ENCODE assay signal across 18 cellular contexts in genomic region chr11:65100674-65101350, GRCh38. TPM values are rescaled to one million over a fixed set of nuclear protein-coding genes. Genes with fewer than 3 reads are reported as not detected.
DNase-seq lines count a peak whose midpoint lies in the region; ATAC-seq and TF ChIP-seq lines count a peak whose summit lies in the region.
"Had no signal": no experiment of that assay in that cellular context is flagged by ENCODE, and none has a peak within 500 bp of the region (broad histone marks: within the 10 kb centered on the region; RNA-seq: fewer than 3 reads in every experiment).

No MANE protein-coding gene starts in this region.

- no peaks in the 10 kb centered on the region for H3K9me3 ChIP-seq in smooth muscle cell (replicated peaks; ENCODE audit: low read depth)
- no peaks in the 10 kb centered on the region for H3K9me3 ChIP-seq in GM23248 (ENCODE audit: low read depth)

- H3K4me1 Mint-ChIP-seq in activated naive CD4-positive, alpha-beta T cell treated with anti-CD3 and anti-CD28 coated beads, Interleukin-2, amount 10 ng/mL, durations not matched to agents 7 days and 5 days = peaks cover 28% of the 10 kb centered on the region

- H3K4me2 ChIP-seq in smooth muscle cell = no peak overlapping the region
- no peak overlapping the region for H3K4me2 ChIP-seq in GM23248 (ENCODE audit: unreplicated experiment)

- H2AFZ ChIP-seq in smooth muscle cell (ENCODE audit: low read depth) = no peak overlapping the region
- no peak overlapping the region for H2AFZ ChIP-seq in GM23248

- ATAC-seq in activated naive CD4-positive, alpha-beta T cell treated with anti-CD3 and anti-CD28 coated beads, Interleukin-2, amount 50 U/mL, for 72 hours = no peak

- H3K79me2 ChIP-seq in smooth muscle cell (ENCODE audit: low read depth) = peaks cover 32% of the 10 kb centered on the region
- peaks cover 81% of the 10 kb centered on the region for H3K79me2 ChIP-seq in GM23248 (ENCODE audit: insufficient read depth)

- H3K27ac ChIP-seq in cingulate gyrus (ENCODE audit: low read depth, low read length) = peak overlapping the region; percentile 20
- H3K27ac ChIP-seq in smooth muscle cell (ENCODE audit: low read depth) = peak overlapping the region; percentile 35
- H3K27ac ChIP-seq in GM23248 = no peak overlapping the region

- no peaks in the 10 kb centered on the region for H3K27me3 Mint-ChIP-seq in activated naive CD4-positive, alpha-beta T cell treated with anti-CD3 and anti-CD28 coated beads, Interleukin-2, amount 10 ng/mL, durations not matched to agents 7 days and 5 days
- H3K27me3 Mint-ChIP-seq: activated T-cell treated with anti-CD3 and anti-CD28 coated beads, Interleukin-2, amount 50 U/mL, for 24 hours; dendritic cell treated with granulocyte-macrophage colony-stimulating factor and Interleukin-4, amounts not matched to agents 40 ng/mL and 50 ng/mL, for 4 days had no signal

- DNase-seq in activated naive CD4-positive, alpha-beta T cell treated with anti-CD3 and anti-CD28 coated beads, Interleukin-2, amount 10 ng/mL, durations not matched to agents 7 days and 5 days = no peak
- no peak for DNase-seq in activated naive CD4-positive, alpha-beta T cell treated with anti-CD3 and anti-CD28 coated beads, Interleukin-2, amount 50 U/mL, for 72 hours (ENCODE audit: low spot score in 2 of 2)
- peak; percentile 71 for DNase-seq in NCI-H2029 treated with DMSO at 0.1 percent for 48 hours (lab: John Stamatoyannopoulos, UW)
- DNase-seq in smooth muscle cell (lab: John Stamatoyannopoulos, UW; ENCODE audit: unreplicated experiment) = no peak
- DNase-seq in DMS114 treated with DMSO at 0.1 percent for 48 hours (lab: John Stamatoyannopoulos, UW; ENCODE audit: unreplicated experiment) = no peak
- DNase-seq in GM23248 = no peak
- DNase-seq in kidney glomerular epithelial cell (lab: John Stamatoyannopoulos, UW) = no peak
- DNase-seq: activated CD4-positive, alpha-beta T cell treated with anti-CD3 and anti-CD28 coated beads for 4 hours; activated T-cell treated with anti-CD3 and anti-CD28 coated beads, Interleukin-2, amount 50 U/mL, for 24 hours; KG1; mesenchymal stem cell; NCI-H187 treated with DMSO at 0.1 percent for 48 hours; NCI-H774; SHP77; stimulated activated naive CD4-positive, alpha-beta T cell treated with Interleukin-2 at 50 U/mL for 16 hours had no signal

- H3K9ac ChIP-seq in smooth muscle cell (ENCODE audit: low read depth) (no peak overlapping the region), GM23248 (no peak overlapping the region)

- TF ChIP-seq CTCF in smooth muscle cell (IDR thresholded peaks at IDR 0.05; ENCODE audit: borderline replicate concordance, insufficient read depth, poor library complexity, severe bottlenecking) = no peak

- H3K36me3 ChIP-seq in smooth muscle cell (ENCODE audit: low read depth) (no peaks in the 10 kb centered on the region), GM23248 (ENCODE audit: low read depth) (0 out of 2 replicates have a peak, but pooled peaks cover 4% of the 10 kb centered on the region)

- 97% methylated on average over 6 of the region's 6 CpGs for WGBS in smooth muscle cell (ENCODE audit: low lambda C conversion rate)
- 92% methylated on average over 6 of the region's 6 CpGs for WGBS in GM23248 (ENCODE audit: low coverage in 1 of 2, low lambda C conversion rate in 2 of 2, missing lambda C conversion rate in 2 of 2), 2 experiments

- CTCF ChIA-PET in activated naive CD4-positive, alpha-beta T cell treated with anti-CD3 and anti-CD28 coated beads, Interleukin-2, amount 10 ng/mL, durations not matched to agents 7 days and 5 days (lab: Charles Lee) = interaction anchor here (1.2 to 5.0 kb wide), 2 partner anchors 9 to 10 kb away, joined by 8 to 60 read pairs; partner anchors contain the start of gene TM7SF2

- no peak overlapping the region for H3K4me3 ChIP-seq in smooth muscle cell
- H3K4me3 ChIP-seq in GM23248 = no peak overlapping the region

- no peaks in the 10 kb centered on the region for H3K9me3 Mint-ChIP-seq in activated naive CD4-positive, alpha-beta T cell treated with anti-CD3 and anti-CD28 coated beads, Interleukin-2, amount 10 ng/mL, durations not matched to agents 7 days and 5 days
- H3K9me3 Mint-ChIP-seq in activated naive CD4-positive, alpha-beta T cell treated with anti-CD3 and anti-CD28 coated beads, Interleukin-2, amount 50 U/mL, for 72 hours = no peaks in the 10 kb centered on the region
- H3K9me3 Mint-ChIP-seq: activated T-cell treated with anti-CD3 and anti-CD28 coated beads, Interleukin-2, amount 50 U/mL, for 24 hours; dendritic cell treated with granulocyte-macrophage colony-stimulating factor and Interleukin-4, amounts not matched to agents 40 ng/mL and 50 ng/mL, for 4 days; T-helper 2 cell treated with Interferon-gamma antibody and Interleukin-4, amounts not matched to agents 5 μg/mL and 100 μg/mL, for 36 hours had no signal

- H4K20me1 ChIP-seq in smooth muscle cell (ENCODE audit: low read depth) = peaks cover 9% of the 10 kb centered on the region
- no peaks in the 10 kb centered on the region for H4K20me1 ChIP-seq in GM23248 (ENCODE audit: insufficient read depth)

- H3K27me3 ChIP-seq in smooth muscle cell (ENCODE audit: low read depth) (no peaks in the 10 kb centered on the region), GM23248 (replicated peaks; ENCODE audit: insufficient read depth) (no peaks in the 10 kb centered on the region)

- H3K4me3 Mint-ChIP-seq in activated naive CD4-positive, alpha-beta T cell treated with anti-CD3 and anti-CD28 coated beads, Interleukin-2, amount 10 ng/mL, durations not matched to agents 7 days and 5 days = no peak overlapping the region
- H3K4me3 Mint-ChIP-seq: activated T-cell treated with anti-CD3 and anti-CD28 coated beads, Interleukin-2, amount 50 U/mL, for 24 hours; dendritic cell treated with granulocyte-macrophage colony-stimulating factor and Interleukin-4, amounts not matched to agents 40 ng/mL and 50 ng/mL, for 4 days; T-helper 2 cell treated with Interferon-gamma antibody and Interleukin-4, amounts not matched to agents 5 μg/mL and 100 μg/mL, for 36 hours had no signal

- H3K27ac Mint-ChIP-seq in activated naive CD4-positive, alpha-beta T cell treated with anti-CD3 and anti-CD28 coated beads, Interleukin-2, amount 10 ng/mL, durations not matched to agents 7 days and 5 days = peak overlapping the region; percentile 28
- H3K27ac Mint-ChIP-seq in activated naive CD4-positive, alpha-beta T cell treated with anti-CD3 and anti-CD28 coated beads, Interleukin-2, amount 50 U/mL, for 72 hours = peak overlapping the region in 1 of 2 donors; percentile 7
- H3K27ac Mint-ChIP-seq: activated T-cell treated with anti-CD3 and anti-CD28 coated beads, Interleukin-2, amount 50 U/mL, for 24 hours; dendritic cell treated with granulocyte-macrophage colony-stimulating factor and Interleukin-4, amounts not matched to agents 40 ng/mL and 50 ng/mL, for 4 days; T-helper 2 cell treated with Interferon-gamma antibody and Interleukin-4, amounts not matched to agents 5 μg/mL and 100 μg/mL, for 36 hours had no signal

- no peaks in the 10 kb centered on the region for H3K9me2 ChIP-seq in GM23248 (ENCODE audit: insufficient read depth)

- peaks cover 5% of the 10 kb centered on the region for H3K4me1 ChIP-seq in smooth muscle cell (ENCODE audit: low read depth)
- H3K4me1 ChIP-seq in GM23248 (ENCODE audit: insufficient read depth) = peaks cover 7% of the 10 kb centered on the region; the same call in 1 of the 2 replicates

- H3K36me3 Mint-ChIP-seq in activated naive CD4-positive, alpha-beta T cell treated with anti-CD3 and anti-CD28 coated beads, Interleukin-2, amount 10 ng/mL, durations not matched to agents 7 days and 5 days = peaks cover 19% of the 10 kb centered on the region
- H3K36me3 Mint-ChIP-seq in activated naive CD4-positive, alpha-beta T cell treated with anti-CD3 and anti-CD28 coated beads, Interleukin-2, amount 50 U/mL, for 72 hours = no peaks in the 10 kb centered on the region

- H3F3A ChIP-seq in smooth muscle cell (ENCODE audit: low read depth) = no peaks in the 10 kb centered on the region
- H3F3A ChIP-seq in GM23248 (ENCODE audit: insufficient read depth) = no peaks in the 10 kb centered on the region

- in situ Hi-C loops in GM23248 (cut with MboI) = no loop called here

RNA-seq across cellular contexts. Expression of gene VPS51, which starts 4.8 kb away (rescaled TPM):
- total RNA-seq in activated naive CD4-positive, alpha-beta T cell treated with anti-CD3 and anti-CD28 coated beads, Interleukin-2, amount 50 U/mL, for 72 hours = 100 to 1,000 TPM in 1 of 2 donors, 10 to 100 TPM in 1; 60.4 to 101 TPM
- 104 and 154 TPM in 2 replicates for total RNA-seq in smooth muscle cell
- polyA plus RNA-seq in smooth muscle cell (55.2 and 65.0 TPM in 2 replicates), GM23248 (2016; fragmentation: Nextera tagmentation; extraction: Ambion mirVana) (30.7 and 37.1 TPM in 2 replicates)
- 285 and 339 TPM in 2 replicates for total RNA-seq in GM23248 (2014; rRNA removed; shearing (Covaris generic))

RNA-seq across cellular contexts. Expression of gene TM7SF2, which starts 10.9 kb away (rescaled TPM):
- 10 to 100 TPM; 20.5 to 24.3 TPM for total RNA-seq in activated naive CD4-positive, alpha-beta T cell treated with anti-CD3 and anti-CD28 coated beads, Interleukin-2, amount 50 U/mL, for 72 hours
- total RNA-seq in smooth muscle cell = 16.8 and 26.9 TPM in 2 replicates
- 17.4 and 43.1 TPM in 2 replicates for polyA plus RNA-seq in smooth muscle cell
- total RNA-seq in GM23248 (2014; rRNA removed; shearing (Covaris generic)) = 0.65 and 0.89 TPM in 2 replicates
- 2.5 and 2.6 TPM in 2 replicates for polyA plus RNA-seq in GM23248 (2016; fragmentation: Nextera tagmentation; extraction: Ambion mirVana)

RNA-seq across cellular contexts. Expression of gene ZNHIT2, which starts 16.7 kb away (rescaled TPM):
- 1 to 10 TPM; 5.6 to 10.0 TPM for total RNA-seq in activated naive CD4-positive, alpha-beta T cell treated with anti-CD3 and anti-CD28 coated beads, Interleukin-2, amount 50 U/mL, for 72 hours
- 9.1 and 13.8 TPM in 2 replicates for total RNA-seq in smooth muscle cell
- polyA plus RNA-seq in smooth muscle cell (14.5 and 19.5 TPM in 2 replicates), GM23248 (2016; fragmentation: Nextera tagmentation; extraction: Ambion mirVana) (15.5 and 15.6 TPM in 2 replicates)
- 12.3 and 13.2 TPM in 2 replicates for total RNA-seq in GM23248 (2014; rRNA removed; shearing (Covaris generic))

RNA-seq across cellular contexts. Expression of gene ZFPL1, which starts 16.8 kb away (rescaled TPM):
- total RNA-seq in activated naive CD4-positive, alpha-beta T cell treated with anti-CD3 and anti-CD28 coated beads, Interleukin-2, amount 50 U/mL, for 72 hours = 10 to 100 TPM; 29.9 to 41.3 TPM
- total RNA-seq in smooth muscle cell = 49.1 and 91.0 TPM in 2 replicates
- polyA plus RNA-seq in smooth muscle cell = 81.0 and 87.1 TPM in 2 replicates
- total RNA-seq in GM23248 (2014; rRNA removed; shearing (Covaris generic)) = 55.2 and 66.8 TPM in 2 replicates
- polyA plus RNA-seq in GM23248 (2016; fragmentation: Nextera tagmentation; extraction: Ambion mirVana) = 62.8 and 64.9 TPM in 2 replicates

RNA-seq across cellular contexts. Expression of gene CDCA5, which starts 17.0 kb away (rescaled TPM):
- 100 to 1,000 TPM; 128 to 203 TPM for total RNA-seq in activated naive CD4-positive, alpha-beta T cell treated with anti-CD3 and anti-CD28 coated beads, Interleukin-2, amount 50 U/mL, for 72 hours
- total RNA-seq in smooth muscle cell = 8.0 and 8.3 TPM in 2 replicates
- polyA plus RNA-seq in smooth muscle cell (8.5 and 11.2 TPM in 2 replicates), GM23248 (2016; fragmentation: Nextera tagmentation; extraction: Ambion mirVana) (11.9 and 12.4 TPM in 2 replicates)
- 16.8 and 17.5 TPM in 2 replicates for total RNA-seq in GM23248 (2014; rRNA removed; shearing (Covaris generic))
